26 cellular contexts compared by ENCODE assay signal in the genomic region with DNA sequence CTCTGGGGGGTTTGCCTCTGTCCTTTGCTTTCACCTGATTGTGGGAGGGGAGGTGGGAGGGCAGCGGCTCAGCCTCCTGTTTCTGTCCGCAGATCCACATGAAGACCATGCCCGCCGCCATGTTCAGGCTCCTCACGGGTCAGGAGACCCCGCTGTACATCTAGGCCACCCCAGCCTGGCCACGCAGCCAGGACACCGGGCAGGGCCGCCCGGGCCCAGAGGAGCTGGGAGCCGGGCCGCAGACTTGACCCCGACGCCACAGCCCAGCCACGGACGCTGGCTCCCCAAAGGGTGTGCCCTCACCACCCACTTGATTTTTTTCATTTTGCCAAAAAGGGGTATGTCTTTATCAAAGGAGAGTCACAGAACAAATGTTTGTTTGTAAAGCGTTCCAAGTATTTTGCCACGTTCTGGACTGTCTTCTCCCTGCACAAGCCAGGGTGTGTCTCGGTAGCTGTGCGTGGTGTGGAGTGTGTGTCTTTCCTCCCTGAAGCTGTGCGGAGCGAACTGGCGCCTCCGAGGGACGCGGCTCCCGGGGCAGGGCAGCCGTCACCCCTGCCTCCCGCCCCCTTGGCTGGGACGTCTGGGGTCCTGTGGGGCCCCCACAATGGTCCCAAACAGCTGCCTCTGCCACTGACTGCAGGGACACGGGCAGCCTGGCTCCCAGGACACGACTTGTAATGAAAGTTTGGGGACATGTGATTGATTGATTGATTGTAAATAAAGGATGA.
DNase-seq lines count a peak whose midpoint lies in the region; ATAC-seq, FAIRE-seq and TF ChIP-seq lines count a peak whose summit lies in the region.
"Had no signal": no experiment of that assay in that cellular context is flagged by ENCODE, and none has a peak within 500 bp of the region (broad histone marks: within the 10 kb centered on the region; RNA-seq: fewer than 3 reads in every experiment).

No MANE protein-coding gene starts in this region.

- TF ChIP-seq POLR2A in IMR-90 (IDR thresholded peaks at IDR 0.05; ENCODE audit: low read depth, low read length): no peak
- TF ChIP-seq POLR2A in K562 (conservative IDR thresholded peaks at IDR 0.05): no peak

- no peak overlapping the region for H3K4ac ChIP-seq in IMR-90 (ENCODE audit: low read depth, low read length)

- WGBS in IMR-90 (ENCODE audit: extremely low coverage in 2 of 2, insufficient read length in 1 of 2), 2 experiments: 80% methylated on average over 1 of the region's 32 CpGs; no CpG with 5 or more reads in 1 of the 2 experiments
- 73% methylated on average over 25 of the region's 32 CpGs for WGBS in K562 (ENCODE audit: insufficient coverage, low coverage, missing lambda C conversion rate)

- no peak overlapping the region for H3K4me2 ChIP-seq in IMR-90 (ENCODE audit: low read depth, low read length)
- H3K4me2 ChIP-seq in K562 (ENCODE audit: insufficient read depth, low read length): no peak overlapping the region
- H3K4me2 ChIP-seq: BLaER1 had no signal

- no peak overlapping the region for H4K8ac ChIP-seq in IMR-90 (ENCODE audit: low read depth in 2 of 2, low read length in 2 of 2)

- no peak overlapping the region for H2AFZ ChIP-seq in IMR-90 (replicated peaks; ENCODE audit: low read length, poor library complexity)
- H2AFZ ChIP-seq in K562 (ENCODE audit: low read depth, low read length): no peak overlapping the region

- CTCF ChIA-PET in IMR-90 (lab: Yijun Ruan, JAX) (no interaction called here), K562 (lab: Yijun Ruan, JAX; ENCODE audit: low intra/inter-chr PET ratio) (no interaction called here)

- in situ Hi-C loops in IMR-90 (cut with MboI; ENCODE audit: low sequenced_read_pairs): no loop called here
- in situ Hi-C loops in K562 (cut with MboI): no loop called here

- intact Hi-C loops in IMR-90 (cut with micrococcal nuclease): no loop called here
- intact Hi-C loops in K562 (cut with micrococcal nuclease): no loop called here
- intact Hi-C loops in kidney (cut with DNase I): no loop called here
- intact Hi-C loops in left colon (cut with DNase I, micrococcal nuclease): no loop called here

- H3K27ac ChIP-seq in IMR-90 (ENCODE audit: insufficient read depth, low read length) (no peak overlapping the region), K562 (ENCODE audit: extremely low read depth, low read depth, low read length) (no peak overlapping the region), kidney (ENCODE audit: low read depth in 2 of 2, low read length in 2 of 2) (no peak overlapping the region)
- H3K27ac ChIP-seq: BLaER1 had no signal

- no peaks in the 10 kb centered on the region; the same call in 1 of the 2 replicates for H4K20me1 ChIP-seq in IMR-90 (ENCODE audit: insufficient read depth, low read length)
- no peaks in the 10 kb centered on the region for H4K20me1 ChIP-seq in K562 (replicated peaks; ENCODE audit: control insufficient read depth, insufficient read depth, low read length)
- H4K20me1 ChIP-seq: BLaER1 had no signal

- POLR2A ChIA-PET in IMR-90 (lab: Charles Lee; ENCODE audit: unreplicated experiment): no interaction called here
- POLR2A ChIA-PET in K562 (lab: Yijun Ruan, JAX): no interaction called here

- ATAC-seq in IMR-90 (ENCODE audit: low read depth) (no peak), K562 (no peak), left colon (no peak)
- ATAC-seq in stimulated activated naive CD8-positive, alpha-beta T cell treated with anti-CD3 and anti-CD28 coated beads, Interleukin-15, Interleukin-2, amounts not matched to agents 100 U/mL and 50 U/mL, for 24 hours: no peak
- ATAC-seq: GM12878 had no signal

- H3K14ac ChIP-seq in IMR-90 (replicated peaks; ENCODE audit: low read depth, low read length): no peak overlapping the region

- H3K9me1 ChIP-seq in IMR-90 (ENCODE audit: insufficient read depth, low read length) (peaks cover 7% of the 10 kb centered on the region; the same call in 1 of the 2 replicates), K562 (ENCODE audit: control insufficient read depth, insufficient read depth, low read length) (no peaks in the 10 kb centered on the region)

- TF ChIP-seq EP300 in K562 (IDR thresholded peaks at IDR 0.05; ENCODE audit: low read length): no peak

- no peak overlapping the region for H4K91ac ChIP-seq in IMR-90 (ENCODE audit: insufficient read depth, low read depth, low read length)

- no peak overlapping the region for H3K56ac ChIP-seq in IMR-90 (ENCODE audit: extremely low read depth, insufficient read depth, low read length)

- H4K5ac ChIP-seq in IMR-90 (ENCODE audit: low read depth, low read length): no peak overlapping the region

- DNase-seq in IMR-90 (no peak), K562 (ENCODE audit: extremely low read depth in 1 of 4, low spot score in 3 of 4) (no peak), kidney (peak; percentile 46), left colon (no peak), mucosa of gallbladder (ENCODE audit: low spot score) (no peak)
- DNase-seq in stimulated activated naive CD8-positive, alpha-beta T cell treated with anti-CD3 and anti-CD28 coated beads, Interleukin-15, Interleukin-2, amounts not matched to agents 100 U/mL and 50 U/mL, for 24 hours: no peak
- DNase-seq: 8988T; ACHN; BE2C; C1 segment of cervical spinal cord; CD4-positive, alpha-beta memory T cell; CD4-positive, CD25-positive, alpha-beta regulatory T cell; CD8-positive, alpha-beta memory T cell; COR-L47; DMS 273 treated with DMSO at 0.1 percent for 48 hours; DMS153; DMS53; DMS79; DND-41; EL; GDM1 had no signal

- FAIRE-seq in K562 (lab: Jason Lieb, UNC) (no peak), kidney (lab: Jason Lieb, UNC) (no peak)
- FAIRE-seq: A204.1, GM12878, GM12892, GM18507 had no signal

- H3K9me3 ChIP-seq in IMR-90 (ENCODE audit: control insufficient read depth, insufficient read depth, low read length): no peaks in the 10 kb centered on the region
- no peaks in the 10 kb centered on the region for H3K9me3 ChIP-seq in K562 (replicated peaks; ENCODE audit: control insufficient read depth, insufficient read depth, low read depth, low read length)
- H3K9me3 ChIP-seq in kidney (ENCODE audit: control insufficient read depth in 1 of 2, low read length in 2 of 2): no peaks in the 10 kb centered on the region
- H3K9me3 ChIP-seq: BE2C, BLaER1 had no signal

- no peak for TF ChIP-seq RAD21 in IMR-90 (IDR thresholded peaks at IDR 0.05; ENCODE audit: low read length)
- no peak for TF ChIP-seq RAD21 in K562 (CRISPR knock-in tag; conservative IDR thresholded peaks at IDR 0.05 in 1 of 2, IDR thresholded peaks at IDR 0.05 in 1 of 2)

- H3K4me3 ChIP-seq in IMR-90 (ENCODE audit: insufficient read depth, low read depth, low read length) (no peak overlapping the region), K562 (no peak overlapping the region), kidney (ENCODE audit: low read length in 2 of 2) (no peak overlapping the region)
- H3K4me3 ChIP-seq: BLaER1, GM12878 had no signal

- H2AK9ac ChIP-seq in IMR-90 (replicated peaks; ENCODE audit: low read depth, low read length, poor library complexity): no peak overlapping the region

- H3K4me1 ChIP-seq in IMR-90 (ENCODE audit: control insufficient read depth, insufficient read depth, low read length) (no peaks in the 10 kb centered on the region), K562 (replicated peaks in 1 of 2; ENCODE audit: control insufficient read depth in 2 of 2, insufficient read depth in 2 of 2, low read length in 2 of 2) (peaks cover 0 to 27% of the 10 kb centered on the region in 2 experiments; a peak in 3 of 5 replicates), kidney (ENCODE audit: control insufficient read depth in 1 of 2, insufficient read depth in 1 of 2, low read depth in 1 of 2, low read length in 2 of 2) (peaks cover 0 to 3% of the 10 kb centered on the region in 2 donors)
- H3K4me1 ChIP-seq: BE2C had no signal

- H2AK5ac ChIP-seq in IMR-90 (ENCODE audit: low read depth, low read length): no peak overlapping the region

- no peaks in the 10 kb centered on the region; the same call in none of the 2 replicates for H3K27me3 ChIP-seq in IMR-90 (ENCODE audit: control insufficient read depth, insufficient read depth, low read length)
- peaks cover 0 to 4% of the 10 kb centered on the region in 2 experiments; a peak in 1 of 5 replicates for H3K27me3 ChIP-seq in K562 (ENCODE audit: control insufficient read depth in 2 of 2, insufficient read depth in 2 of 2, low read length in 2 of 2)
- H3K27me3 ChIP-seq: BE2C, BLaER1 had no signal

- H2BK15ac ChIP-seq in IMR-90 (ENCODE audit: low read depth, low read length): no peak overlapping the region

- H3K36me3 ChIP-seq in IMR-90 (ENCODE audit: control insufficient read depth, insufficient read depth, low read length) (no peaks in the 10 kb centered on the region), K562 (ENCODE audit: control insufficient read depth, insufficient read depth, low read length) (no peaks in the 10 kb centered on the region), kidney (ENCODE audit: control insufficient read depth in 1 of 2, insufficient read depth in 2 of 2, low read length in 2 of 2) (no peaks in the 10 kb centered on the region)
- H3K36me3 ChIP-seq: BE2C, BLaER1 had no signal

- no peaks in the 10 kb centered on the region for H3K79me1 ChIP-seq in IMR-90 (ENCODE audit: low read depth in 1 of 2, low read length in 2 of 2)

- H3K9ac ChIP-seq in IMR-90 (ENCODE audit: low read depth, low read length): no peak overlapping the region
- H3K9ac ChIP-seq in K562 (ENCODE audit: insufficient read depth in 1 of 2, low read depth in 2 of 2, low read length in 2 of 2): no peak overlapping the region
- H3K9ac ChIP-seq in kidney (ENCODE audit: low read length in 2 of 2): no peak overlapping the region
- H3K9ac ChIP-seq: BLaER1 had no signal

- dilution Hi-C loops in IMR-90 (cut with HindIII; ENCODE audit: low sequenced_read_pairs, unreplicated experiment): no loop called here

- TF ChIP-seq CTCF in IMR-90 (conservative IDR thresholded peaks at IDR 0.05; ENCODE audit: low read depth, low read length) (no peak), K562 (IDR thresholded peaks at IDR 0.05 in 2 of 3, conservative IDR thresholded peaks at IDR 0.05 in 1 of 3; ENCODE audit: insufficient read depth in 2 of 3, low read depth in 1 of 3, low read length in 3 of 3) (no peak), kidney (IDR thresholded peaks at IDR 0.05; ENCODE audit: borderline replicate concordance, extremely low read depth, insufficient read depth) (no peak)

- H3K23ac ChIP-seq in IMR-90 (ENCODE audit: low read depth, low read length): no peak overlapping the region

- H2BK20ac ChIP-seq in IMR-90 (ENCODE audit: low read depth, low read length): no peak overlapping the region

- H2BK5ac ChIP-seq in IMR-90 (ENCODE audit: low read depth, low read length, poor library complexity, severe bottlenecking): no peak overlapping the region

- BruUV-seq in IMR-90 (replicated peaks; lab: Mats Ljungman, UMichigan) (TSS peak; percentile 79), K562 (replicated peaks; lab: Mats Ljungman, UMichigan) (TSS peak; percentile 69)

- no peak overlapping the region for H2BK120ac ChIP-seq in IMR-90 (ENCODE audit: low read depth, low read length)

- H3K18ac ChIP-seq in IMR-90 (ENCODE audit: low read depth, low read length): no peak overlapping the region

- H3K79me2 ChIP-seq in K562 (ENCODE audit: control insufficient read depth, insufficient read depth, low read length): no peaks in the 10 kb centered on the region

TF ChIP-seq in IMR-90, 13 proteins besides CTCF, POLR2A, EP300 and RAD21 (continues in another document):
- no peak for TF ChIP-seq CEBPB (IDR thresholded peaks at IDR 0.05; ENCODE audit: low read depth, low read length)

TF ChIP-seq in K562, 482 proteins besides CTCF, POLR2A, EP300 and RAD21 (continues in another document):
- no peak for TF ChIP-seq MAZ (CRISPR knock-in tag; conservative IDR thresholded peaks at IDR 0.05 in 1 of 2, IDR thresholded peaks at IDR 0.05 in 1 of 2)
